Comparison of ENCODE assay signal across 12 cellular contexts in genomic region chr7:4809091-4809591, GRCh38. TPM values are rescaled to one million over a fixed set of nuclear protein-coding genes. Genes with fewer than 3 reads are reported as not detected.
DNase-seq lines count a peak whose midpoint lies in the region; ATAC-seq and TF ChIP-seq lines count a peak whose summit lies in the region.
"Had no signal": no experiment of that assay in that cellular context is flagged by ENCODE, and none has a peak within 500 bp of the region (broad histone marks: within the 10 kb centered on the region; RNA-seq: fewer than 3 reads in every experiment).

No MANE protein-coding gene starts in this region.

- peak overlapping the region in 1 of 4 donors; percentile 25 for H3K27ac ChIP-seq in Peyer's patch
- H3K27ac ChIP-seq in mesendoderm (ENCODE audit: low read depth, low read length), result no peak overlapping the region

- H3K4me3 Mint-ChIP-seq in CD14-positive monocyte (peak overlapping the region; percentile 69 to 93), progenitor cell of endocrine pancreas (ENCODE audit: low read depth) (no peak overlapping the region)
- H3K4me3 Mint-ChIP-seq in activated naive CD4-positive, alpha-beta T cell treated with anti-CD3 and anti-CD28 coated beads, Interleukin-2, amount 50 U/mL, for 24 hours, result peak overlapping the region; percentile 78

- ATAC-seq in HG02798 (IDR thresholded peaks at IDR 0.05; ENCODE audit: poor library complexity, unreplicated experiment), result no peak

- no CpG with 5 or more reads among the region's 38 CpGs for WGBS in mesendoderm (ENCODE audit: extremely low coverage, insufficient coverage, low lambda C conversion rate)

- H3K18ac ChIP-seq in mesendoderm (ENCODE audit: low read length), result no peak overlapping the region

- H3K9me3 Mint-ChIP-seq in CD14-positive monocyte (peaks cover 3 to 15% (median 10%) of the 10 kb centered on the region in 7 donors), progenitor cell of endocrine pancreas (ENCODE audit: low read depth) (peaks cover 7% of the 10 kb centered on the region)
- H3K9me3 Mint-ChIP-seq in activated naive CD4-positive, alpha-beta T cell treated with anti-CD3 and anti-CD28 coated beads, Interleukin-2, amount 50 U/mL, for 24 hours, result no peaks in the 10 kb centered on the region

- no peak overlapping the region for H2AK5ac ChIP-seq in mesendoderm (ENCODE audit: low read length)

- H3K27me3 ChIP-seq in Peyer's patch (no peaks in the 10 kb centered on the region), mesendoderm (ENCODE audit: insufficient read depth, low read length, poor library complexity) (no peaks in the 10 kb centered on the region)
- H3K27me3 ChIP-seq: BE2C had no signal

- TF ChIP-seq CTCF in CD14-positive monocyte (IDR thresholded peaks at IDR 0.05), result no peak
- TF ChIP-seq CTCF in Peyer's patch (IDR thresholded peaks at IDR 0.05), result no peak
- no peak for TF ChIP-seq CTCF in progenitor cell of endocrine pancreas (IDR thresholded peaks at IDR 0.05; ENCODE audit: unreplicated experiment)

- H3K4me1 ChIP-seq in Peyer's patch (peaks cover 0 to 3% (median 0%) of the 10 kb centered on the region in 4 donors), mesendoderm (ENCODE audit: control insufficient read depth, low read depth, low read length) (no peaks in the 10 kb centered on the region)
- H3K4me1 ChIP-seq: BE2C had no signal

- H3K23ac ChIP-seq in mesendoderm (ENCODE audit: low read length), result no peak overlapping the region

- DNase-seq in CD14-positive monocyte (ENCODE audit: low spot score) (no peak), Peyer's patch (no peak), mesendoderm (no peak), progenitor cell of endocrine pancreas (ENCODE audit: low spot score, unreplicated experiment) (no peak), GM19240 (ENCODE audit: insufficient read length, low spot score) (no peak), NCI-H748 (lab: John Stamatoyannopoulos, UW; ENCODE audit: unreplicated experiment) (no peak)
- DNase-seq: BE2C, NCI-H1930 had no signal

- no peaks in the 10 kb centered on the region for H3K79me2 ChIP-seq in mesendoderm (ENCODE audit: control insufficient read depth, insufficient read depth, low read length)

- no peak overlapping the region for H2BK5ac ChIP-seq in mesendoderm (ENCODE audit: low read length)

- no peak overlapping the region for H2BK15ac ChIP-seq in mesendoderm (replicated peaks; ENCODE audit: low read depth)

- intact Hi-C loops in CD14-positive monocyte (cut with micrococcal nuclease), result no loop called here

- H4K5ac ChIP-seq in mesendoderm (ENCODE audit: low read length), result no peak overlapping the region

- no peak overlapping the region for H4K8ac ChIP-seq in mesendoderm (ENCODE audit: low read depth, low read length)

- H3K4me2 ChIP-seq in mesendoderm (ENCODE audit: low read length), result peak overlapping the region; percentile 27
- H3K4me2 ChIP-seq: smooth muscle cell had no signal

- H3K27ac Mint-ChIP-seq in CD14-positive monocyte, result peak overlapping the region in 1 of 7 donors; percentile 36
- H3K27ac Mint-ChIP-seq in activated naive CD4-positive, alpha-beta T cell treated with anti-CD3 and anti-CD28 coated beads, Interleukin-2, amount 50 U/mL, for 24 hours, result no peak overlapping the region
- H3K27ac Mint-ChIP-seq in progenitor cell of endocrine pancreas, result no peak overlapping the region

- H3K9ac ChIP-seq in mesendoderm (ENCODE audit: low read length), result no peak overlapping the region

- H3K36me3 ChIP-seq in Peyer's patch (no peaks in the 10 kb centered on the region), mesendoderm (ENCODE audit: control insufficient read depth, insufficient read depth, low read length) (no peaks in the 10 kb centered on the region)
- H3K36me3 ChIP-seq: BE2C had no signal

- peaks cover 44 to 71% (median 47%) of the 10 kb centered on the region in 3 donors for H3K27me3 Mint-ChIP-seq in CD14-positive monocyte (ENCODE audit: low read depth in 3 of 3)
- peaks cover 8% of the 10 kb centered on the region for H3K27me3 Mint-ChIP-seq in activated naive CD4-positive, alpha-beta T cell treated with anti-CD3 and anti-CD28 coated beads, Interleukin-2, amount 50 U/mL, for 24 hours
- H3K27me3 Mint-ChIP-seq in progenitor cell of endocrine pancreas, result peaks cover 3% of the 10 kb centered on the region

- H3K56ac ChIP-seq in mesendoderm (ENCODE audit: low read length), result peak overlapping the region; percentile 56

- no peak overlapping the region for H2BK120ac ChIP-seq in mesendoderm (ENCODE audit: low read depth, low read length)

- H3K4me1 Mint-ChIP-seq in CD14-positive monocyte (peaks cover 6% of the 10 kb centered on the region), progenitor cell of endocrine pancreas (ENCODE audit: low read depth) (peaks cover 3% of the 10 kb centered on the region)
- peaks cover 4% of the 10 kb centered on the region for H3K4me1 Mint-ChIP-seq in activated naive CD4-positive, alpha-beta T cell treated with anti-CD3 and anti-CD28 coated beads, Interleukin-2, amount 50 U/mL, for 24 hours

- no peak overlapping the region for H3K4ac ChIP-seq in mesendoderm (ENCODE audit: low read depth, low read length)

- no peaks in the 10 kb centered on the region for H3K79me1 ChIP-seq in mesendoderm (ENCODE audit: low read length)

- H3K4me3 ChIP-seq in Peyer's patch (peak overlapping the region in 3 of 4 donors; percentile 15 to 20 (median 20)), mesendoderm (ENCODE audit: low read length) (no peak overlapping the region)
- H3K4me3 ChIP-seq: smooth muscle cell had no signal

- no peaks in the 10 kb centered on the region for H3K36me3 Mint-ChIP-seq in CD14-positive monocyte
- H3K36me3 Mint-ChIP-seq in activated naive CD4-positive, alpha-beta T cell treated with anti-CD3 and anti-CD28 coated beads, Interleukin-2, amount 50 U/mL, for 24 hours, result no peaks in the 10 kb centered on the region
- H3K36me3 Mint-ChIP-seq in progenitor cell of endocrine pancreas (ENCODE audit: insufficient read depth), result peaks cover 3% of the 10 kb centered on the region

- no peak for TF ChIP-seq POLR2A in Peyer's patch (IDR thresholded peaks at IDR 0.05)

- no peaks in the 10 kb centered on the region for H3K9me3 ChIP-seq in Peyer's patch
- H3K9me3 ChIP-seq: BE2C had no signal

RNA-seq across cellular contexts. Expression of gene AP5Z1, which starts 33.7 kb away (rescaled TPM):
- 10 to 100 TPM; 30.8 to 33.8 TPM for polyA plus RNA-seq in CD14-positive monocyte
- total RNA-seq in Peyer's patch, result 10 to 100 TPM; 51.0 to 93.0 (median 69.9) TPM
- polyA plus RNA-seq in mesendoderm (2013, experiment 1 of 2), result 12.6 TPM
- 13.0 TPM for polyA plus RNA-seq in mesendoderm (2013, experiment 2 of 2)
- total RNA-seq in progenitor cell of endocrine pancreas, result 41.0 and 42.8 TPM in 2 replicates

RNA-seq across cellular contexts. Expression of gene PAPOLB, which starts 52.7 kb away (rescaled TPM):
- not detected for polyA plus RNA-seq in CD14-positive monocyte
- total RNA-seq in Peyer's patch (not detected), progenitor cell of endocrine pancreas (0.07 and 0.10 TPM in 2 replicates)
- polyA plus RNA-seq in mesendoderm (2013, experiment 1 of 2), result not detected
- polyA plus RNA-seq in mesendoderm (2013, experiment 2 of 2), result 0.01 TPM
- total RNA-seq: mononuclear cell had no signal
- polyA plus RNA-seq: smooth muscle cell had no signal
